ENCODE assay signal across 1 cellular context in the genomic region with DNA sequence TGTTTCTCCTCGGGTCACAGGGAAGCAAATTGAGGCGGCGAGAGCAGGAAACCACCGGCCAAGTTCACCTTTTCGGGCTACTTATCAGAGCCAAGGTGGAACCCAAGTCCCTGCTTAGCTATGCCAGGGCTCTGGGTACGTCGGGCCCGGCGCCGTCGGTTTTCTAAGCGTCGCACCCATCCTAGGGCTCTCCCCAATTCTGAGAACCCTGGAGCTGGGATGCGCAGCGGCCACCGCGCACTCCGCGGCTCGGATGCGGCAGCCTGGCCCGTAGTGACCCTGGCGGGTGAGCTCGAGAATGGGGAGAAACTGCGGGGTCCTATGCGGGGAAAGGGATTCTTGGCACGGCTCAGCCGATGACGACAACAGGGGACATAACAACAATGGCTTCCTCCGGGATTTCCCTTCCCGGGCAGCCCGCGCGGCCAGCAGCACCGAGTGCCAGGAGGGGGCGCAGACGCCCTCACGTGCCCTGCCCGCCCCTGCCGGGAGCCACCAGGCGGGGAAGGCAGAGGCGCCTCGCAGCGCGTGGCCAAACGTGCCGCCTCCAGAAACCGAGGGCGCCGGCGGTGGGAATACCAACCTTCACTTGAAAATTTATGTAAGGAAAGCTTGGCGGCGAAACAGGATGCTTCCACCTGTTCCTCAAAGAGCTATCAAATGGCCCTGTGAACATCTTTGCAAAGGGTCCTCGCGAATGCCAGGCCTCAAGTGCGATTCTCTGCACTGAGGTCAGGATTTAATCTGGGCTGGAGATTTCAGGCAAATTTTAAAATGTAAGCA.
TF ChIP-seq lines count a peak whose summit lies in the region.

No MANE protein-coding gene starts in this region.

TF ChIP-seq in SK-N-SH treated with all-trans-retinoic acid at 6 μM for 48 hours, 23 proteins besides CTCF, POLR2A, EP300 and RAD21 (continued from another document):
- TF ChIP-seq, protein P1, sequence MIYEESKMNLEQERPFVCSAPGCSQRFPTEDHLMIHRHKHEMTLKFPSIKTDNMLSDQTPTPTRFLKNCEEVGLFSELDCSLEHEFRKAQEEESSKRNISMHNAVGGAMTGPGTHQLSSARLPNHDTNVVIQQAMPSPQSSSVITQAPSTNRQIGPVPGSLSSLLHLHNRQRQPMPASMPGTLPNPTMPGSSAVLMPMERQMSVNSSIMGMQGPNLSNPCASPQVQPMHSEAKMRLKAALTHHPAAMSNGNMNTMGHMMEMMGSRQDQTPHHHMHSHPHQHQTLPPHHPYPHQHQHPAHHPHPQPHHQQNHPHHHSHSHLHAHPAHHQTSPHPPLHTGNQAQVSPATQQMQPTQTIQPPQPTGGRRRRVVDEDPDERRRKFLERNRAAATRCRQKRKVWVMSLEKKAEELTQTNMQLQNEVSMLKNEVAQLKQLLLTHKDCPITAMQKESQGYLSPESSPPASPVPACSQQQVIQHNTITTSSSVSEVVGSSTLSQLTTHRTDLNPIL (CRISPR knock-in tag; IDR thresholded peaks at IDR 0.05; ENCODE audit: low read depth) = no peak
- TF ChIP-seq, protein P2, sequence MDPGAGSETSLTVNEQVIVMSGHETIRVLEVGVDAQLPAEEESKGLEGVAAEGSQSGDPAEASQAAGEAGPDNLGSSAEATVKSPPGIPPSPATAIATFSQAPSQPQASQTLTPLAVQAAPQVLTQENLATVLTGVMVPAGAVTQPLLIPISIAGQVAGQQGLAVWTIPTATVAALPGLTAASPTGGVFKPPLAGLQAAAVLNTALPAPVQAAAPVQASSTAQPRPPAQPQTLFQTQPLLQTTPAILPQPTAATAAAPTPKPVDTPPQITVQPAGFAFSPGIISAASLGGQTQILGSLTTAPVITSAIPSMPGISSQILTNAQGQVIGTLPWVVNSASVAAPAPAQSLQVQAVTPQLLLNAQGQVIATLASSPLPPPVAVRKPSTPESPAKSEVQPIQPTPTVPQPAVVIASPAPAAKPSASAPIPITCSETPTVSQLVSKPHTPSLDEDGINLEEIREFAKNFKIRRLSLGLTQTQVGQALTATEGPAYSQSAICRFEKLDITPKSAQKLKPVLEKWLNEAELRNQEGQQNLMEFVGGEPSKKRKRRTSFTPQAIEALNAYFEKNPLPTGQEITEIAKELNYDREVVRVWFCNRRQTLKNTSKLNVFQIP (CRISPR knock-in tag; IDR thresholded peaks at IDR 0.05; ENCODE audit: borderline replicate concordance, low read depth) = no peak
TF ChIP-seq in SK-N-SH treated with all-trans-retinoic acid at 6 μM for 48 hours: peak in this region for 3.
